9 cellular contexts compared by ENCODE assay signal in the genomic region with DNA sequence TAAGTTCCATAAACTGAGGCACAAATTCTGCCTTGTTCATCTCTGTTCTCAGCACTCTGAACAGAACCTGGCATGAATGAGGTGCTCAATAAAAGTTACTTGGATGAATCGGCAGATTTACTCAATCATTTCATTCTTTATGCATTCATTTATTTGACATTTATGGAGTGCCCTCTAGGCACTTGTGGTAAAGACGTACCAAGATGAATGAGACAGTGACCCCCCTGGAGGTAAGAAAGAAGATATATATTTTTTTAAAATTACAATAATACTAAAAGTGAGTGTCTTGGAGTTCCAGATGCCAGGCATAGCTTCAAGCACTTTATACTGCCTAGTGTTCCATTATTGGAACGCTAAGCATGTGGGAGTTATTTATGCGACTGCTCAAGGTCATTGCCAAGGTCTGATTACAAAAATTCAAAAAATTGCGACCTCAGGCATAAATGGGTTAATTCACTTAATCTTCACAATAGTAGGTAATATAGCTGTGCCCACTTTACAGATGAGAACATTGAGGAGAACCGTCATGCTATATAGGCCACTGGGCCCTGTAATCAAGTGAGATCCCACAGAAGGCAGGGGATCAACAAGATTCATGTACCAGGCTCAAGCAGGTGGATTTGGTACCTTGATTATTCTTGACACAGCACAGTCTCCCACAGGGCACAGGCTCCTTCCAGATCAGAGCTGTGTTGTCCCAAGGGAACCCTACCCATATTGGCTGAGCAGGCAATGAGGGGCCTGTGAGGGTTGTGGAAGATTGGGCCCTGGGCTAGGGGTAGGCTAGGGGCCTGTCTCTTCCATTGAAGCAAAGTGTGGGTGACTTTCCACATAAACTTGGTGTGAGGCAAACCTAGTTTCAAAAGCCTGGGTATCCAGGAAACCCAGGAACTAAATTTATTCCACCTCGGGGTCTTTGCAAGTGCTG. TPM values are rescaled to one million over a fixed set of nuclear protein-coding genes. Genes with fewer than 3 reads are reported as not detected.
DNase-seq lines count a peak whose midpoint lies in the region; ATAC-seq, FAIRE-seq and TF ChIP-seq lines count a peak whose summit lies in the region.
"Had no signal": no experiment of that assay in that cellular context is flagged by ENCODE, and none has a peak within 500 bp of the region (broad histone marks: within the 10 kb centered on the region; RNA-seq: fewer than 3 reads in every experiment).

No MANE protein-coding gene starts in this region.

- RAD21 ChIA-PET in GM12878 (lab: Charles Lee; ENCODE audit: unreplicated experiment): interaction anchor here (1.3 to 16.9 kb wide), 2 partner anchors 80 to 107 kb away, joined by 3 to 456 read pairs; no protein-coding TSS in a partner anchor

- TF ChIP-seq CTCF in right atrium auricular region (IDR thresholded peaks at IDR 0.05) (no peak), GM12878 (IDR thresholded peaks at IDR 0.05 in 2 of 3, conservative IDR thresholded peaks at IDR 0.05 in 1 of 3; ENCODE audit: control insufficient read depth in 2 of 3, extremely low read depth in 1 of 3, insufficient read depth in 1 of 3, low read depth in 3 of 3, low read length in 3 of 3) (no peak)

- intact Hi-C loops in Right ventricle myocardium superior (cut with DNase I): loop anchor here (2.0 kb wide), 1 partner anchor 31 kb away; no protein-coding TSS in a partner anchor
- intact Hi-C loops in GM12878 (cut with micrococcal nuclease; ENCODE audit: unreplicated experiment): loop anchor here (2.0 kb wide), 1 partner anchor 81 kb away; no protein-coding TSS in a partner anchor

- in situ Hi-C loops in GM12878 (cut with MboI): no loop called here

- BruUV-seq in GM12878 (replicated peaks; lab: Mats Ljungman, UMichigan): no TSS peak

- H3K4me3 ChIP-seq in right atrium auricular region (peak overlapping the region in 1 of 2 donors; percentile 51), GM12878 (peak overlapping the region; percentile 30; the same call in 1 of the 2 replicates), mucosa of stomach (ENCODE audit: low read length) (no peak overlapping the region)

- no peaks in the 10 kb centered on the region for H3K79me2 ChIP-seq in GM12878 (ENCODE audit: control insufficient read depth, insufficient read depth, low read length)

- CTCF ChIA-PET in GM12878 (lab: Yijun Ruan, JAX): interaction anchor here (1.0 to 1.8 kb wide), 5 partner anchors 9 to 110 kb away, joined by 3 to 6 read pairs (median 4); no protein-coding TSS in a partner anchor

- H3K4me2 ChIP-seq in GM12878 (ENCODE audit: control insufficient read depth, insufficient read depth): no peak overlapping the region; the same call in 1 of the 2 replicates

- no peaks in the 10 kb centered on the region for H4K20me1 ChIP-seq in GM12878 (ENCODE audit: control insufficient read depth, insufficient read depth)

- no peak for TF ChIP-seq EP300 in GM12878 (IDR thresholded peaks at IDR 0.05; ENCODE audit: borderline replicate concordance in 1 of 2, control insufficient read depth in 1 of 2, low read depth in 2 of 2, low read length in 2 of 2)

- TF ChIP-seq POLR2A in GM12878 (IDR thresholded peaks at IDR 0.05; ENCODE audit: low read depth, low read length): no peak

- no peaks in the 10 kb centered on the region for H3K27me3 ChIP-seq in right atrium auricular region
- no peaks in the 10 kb centered on the region for H3K27me3 ChIP-seq in GM12878 (replicated peaks in 1 of 2; ENCODE audit: control insufficient read depth in 2 of 2, insufficient read depth in 2 of 2, low read length in 1 of 2)
- H3K27me3 ChIP-seq in mucosa of stomach (ENCODE audit: control insufficient read depth, insufficient read depth, low read length): no peaks in the 10 kb centered on the region

- SMC1A ChIA-PET in GM12878 (lab: Charles Lee; ENCODE audit: uncharacterized antibody, unreplicated experiment): interaction anchor here (1.0 to 25.3 kb wide), 2 partner anchors 35 to 105 kb away, joined by 3 to 648 read pairs; a partner anchor contains a TSS

- H3K27ac ChIP-seq in right atrium auricular region (peak overlapping the region; percentile 84 to 94), GM12878 (ENCODE audit: control insufficient read depth, insufficient read depth) (no peak overlapping the region)

- ATAC-seq in Right ventricle myocardium superior (ENCODE audit: poor library complexity) (no peak), GM12878 (no peak), HG03025 (IDR thresholded peaks at IDR 0.05; ENCODE audit: low FRiP score, unreplicated experiment) (no peak), HG03469 (IDR thresholded peaks at IDR 0.05; ENCODE audit: unreplicated experiment) (no peak)

- no peaks in the 10 kb centered on the region for H3K9me3 ChIP-seq in right atrium auricular region
- H3K9me3 ChIP-seq in GM12878 (replicated peaks; ENCODE audit: control insufficient read depth, insufficient read depth, low read length): no peaks in the 10 kb centered on the region
- H3K9me3 ChIP-seq in mucosa of stomach (ENCODE audit: control insufficient read depth, low read length): no peaks in the 10 kb centered on the region

- FAIRE-seq in GM12878 (lab: Jason Lieb, UNC): no peak
- FAIRE-seq: RCC 7860 had no signal

- H3K4me1 ChIP-seq in right atrium auricular region: peaks cover 0 to 84% of the 10 kb centered on the region in 2 donors
- H3K4me1 ChIP-seq in GM12878 (ENCODE audit: control insufficient read depth, insufficient read depth, low read length): peaks cover 12% of the 10 kb centered on the region
- peaks cover 42% of the 10 kb centered on the region for H3K4me1 ChIP-seq in mucosa of stomach (ENCODE audit: control insufficient read depth, insufficient read depth, low read length)

- H2AFZ ChIP-seq in GM12878 (ENCODE audit: control insufficient read depth, low read depth, low read length): peak overlapping the region; percentile 58

- no peak for TF ChIP-seq RAD21 in GM12878 (IDR thresholded peaks at IDR 0.05; ENCODE audit: insufficient read depth, low read depth, low read length)

- H3K36me3 ChIP-seq in right atrium auricular region (peaks cover 24% of the 10 kb centered on the region), GM12878 (ENCODE audit: control insufficient read depth in 2 of 2, insufficient read depth in 2 of 2, low read length in 1 of 2) (no peaks in the 10 kb centered on the region), mucosa of stomach (ENCODE audit: control insufficient read depth, insufficient read depth, low read length) (no peaks in the 10 kb centered on the region)

- no peak overlapping the region for H3K9ac ChIP-seq in GM12878 (ENCODE audit: control insufficient read depth, insufficient read depth, low read length)
- peak overlapping the region; percentile 51 for H3K9ac ChIP-seq in mucosa of stomach (ENCODE audit: low read length)

- POLR2A ChIA-PET in GM12878 (lab: Charles Lee): no interaction called here

- DNase-seq in right atrium auricular region (ENCODE audit: low spot score): no peak
- DNase-seq in Right ventricle myocardium superior: no peak
- no peak for DNase-seq in GM12878 (ENCODE audit: low read depth, low spot score)
- no peak for DNase-seq in superior temporal gyrus (ENCODE audit: extremely low spot score)
- DNase-seq in amniotic stem cell (lab: John Stamatoyannopoulos, UW): no peak

- WGBS in GM12878 (ENCODE audit: insufficient coverage, insufficient replicate concordance, low lambda C conversion rate, missing lambda C conversion rate): 60% methylated on average over 7 of the region's 7 CpGs

TF ChIP-seq in GM12878, 131 proteins besides CTCF, POLR2A, EP300 and RAD21 (continues in another document):
- TF ChIP-seq SUPT20H (IDR thresholded peaks at IDR 0.05; ENCODE audit: borderline replicate concordance, control insufficient read depth, low read depth, low read length) (no peak), ZZZ3 (IDR thresholded peaks at IDR 0.05; ENCODE audit: control insufficient read depth, insufficient read length, low read depth) (no peak), CHD4 (IDR thresholded peaks at IDR 0.05) (no peak)

RNA-seq across cellular contexts. Expression of a gene that starts 10.7 kb away (rescaled TPM):
- 1,000 to 10,000 TPM in 1 of 2 donors, 100 to 1,000 TPM in 1; 319 to 1,274 TPM for total RNA-seq in right atrium auricular region
- 249 TPM for total RNA-seq in Right ventricle myocardium superior
- 0.12 TPM in 1 of 2 replicates, not detected in the other for total RNA-seq in GM12878 (2013; cell fraction: nucleolus; rRNA removed)
- 0.16 and 0.17 TPM in 2 replicates for total RNA-seq in GM12878 (2014; rRNA removed)
- total RNA-seq in GM12878 (2014; rRNA removed; fragmentation: Illumina TruSeq; extraction: Trizol): 0.18 and 0.23 TPM in 2 replicates
- 0.38 and 0.40 TPM in 2 replicates for total RNA-seq in GM12878 (2021)
- polyA plus RNA-seq in GM12878 (2011; ENCODE audit: low read depth): 0.16 TPM
- polyA plus RNA-seq in GM12878 (2011; rRNA removed): 0.01 and 0.03 TPM in 2 replicates
- 0.03 and 0.08 TPM in 2 replicates for polyA plus RNA-seq in GM12878 (2011; cell fraction: cytosol; rRNA removed)
- 0.30 and 0.37 TPM in 2 replicates for polyA plus RNA-seq in GM12878 (2011; cell fraction: nucleus; rRNA removed)
- 0.20 and 0.28 TPM in 2 replicates for polyA plus RNA-seq in GM12878 (2012)
- 0.14 and 0.24 TPM in 2 replicates for polyA plus RNA-seq in GM12878 (2014; fragmentation: Illumina TruSeq; extraction: Trizol)
- polyA plus RNA-seq in GM12878 (2014; fragmentation: Nextera tagmentation; extraction: Ambion mirVana): under 1 TPM in 1 of 2 experiments, not detected in 1; 0.05 TPM
- polyA plus RNA-seq in GM12878 (2014; rRNA removed): 0.08 and 0.27 TPM in 2 replicates
- under 1 TPM; 0.04 to 0.05 TPM for polyA plus RNA-seq in GM12878 (2016; fragmentation: Nextera tagmentation; extraction: Ambion mirVana)
- 0.07 and 0.21 TPM in 2 replicates for polyA minus RNA-seq in GM12878 (2011; rRNA and poly(A)+ RNA removed)
- not detected in 2 replicates for polyA minus RNA-seq in GM12878 (2011; cell fraction: cytosol; rRNA and poly(A)+ RNA removed)
- polyA minus RNA-seq in GM12878 (2011; cell fraction: nucleus; rRNA and poly(A)+ RNA removed): 0.12 and 0.29 TPM in 2 replicates

RNA-seq across cellular contexts. Expression of a gene that starts 28.3 kb away (rescaled TPM):
- total RNA-seq in right atrium auricular region: 10 to 100 TPM; 48.0 to 49.5 TPM
- total RNA-seq in Right ventricle myocardium superior: 11.4 TPM
- 19.2 and 23.9 TPM in 2 replicates for total RNA-seq in GM12878 (2013; cell fraction: nucleolus; rRNA removed)
- 14.2 TPM in 2 replicates for total RNA-seq in GM12878 (2014; rRNA removed)
- total RNA-seq in GM12878 (2014; rRNA removed; fragmentation: Illumina TruSeq; extraction: Trizol): 6.4 and 6.7 TPM in 2 replicates
- total RNA-seq in GM12878 (2021): 12.0 and 12.1 TPM in 2 replicates
- polyA plus RNA-seq in GM12878 (2011; ENCODE audit: low read depth): 7.8 TPM
- 5.9 and 11.1 TPM in 2 replicates for polyA plus RNA-seq in GM12878 (2011; rRNA removed)
- polyA plus RNA-seq in GM12878 (2011; cell fraction: cytosol; rRNA removed): 15.2 and 18.9 TPM in 2 replicates
- 18.3 and 26.2 TPM in 2 replicates for polyA plus RNA-seq in GM12878 (2011; cell fraction: nucleus; rRNA removed)
- polyA plus RNA-seq in GM12878 (2012): 17.7 and 20.8 TPM in 2 replicates
- 3.0 and 7.3 TPM in 2 replicates for polyA plus RNA-seq in GM12878 (2014; fragmentation: Illumina TruSeq; extraction: Trizol)
- under 1 TPM; 0.32 to 0.77 TPM for polyA plus RNA-seq in GM12878 (2014; fragmentation: Nextera tagmentation; extraction: Ambion mirVana)
- polyA plus RNA-seq in GM12878 (2014; rRNA removed): 9.3 TPM in 2 replicates
- polyA plus RNA-seq in GM12878 (2016; fragmentation: Nextera tagmentation; extraction: Ambion mirVana): 1 to 10 TPM; 4.9 to 7.0 TPM
- 17.1 and 27.4 TPM in 2 replicates for polyA minus RNA-seq in GM12878 (2011; rRNA and poly(A)+ RNA removed)
- polyA minus RNA-seq in GM12878 (2011; cell fraction: cytosol; rRNA and poly(A)+ RNA removed): 6.5 and 11.8 TPM in 2 replicates
- 16.4 and 17.9 TPM in 2 replicates for polyA minus RNA-seq in GM12878 (2011; cell fraction: nucleus; rRNA and poly(A)+ RNA removed)

Comparison
In these comparisons a context has a peak if more than half of its experiments do, and no peak if none do; other contexts are left out.
1. RNA of a gene that starts 10.7 kb away (total RNA-seq): 319 to 1,274 TPM in right atrium auricular region and 249 TPM in Right ventricle myocardium superior (single experiment); 0.12 to 0.40 TPM in GM12878; every median in the first group is over 100 times any median in the second.